ENCODE assay signal across 8 cellular contexts in genomic region chr7:11831727-11832495, GRCh38. TPM values are rescaled to one million over a fixed set of nuclear protein-coding genes. Genes with fewer than 3 reads are reported as not detected.
DNase-seq lines count a peak whose midpoint lies in the region; ATAC-seq and TF ChIP-seq lines count a peak whose summit lies in the region.

Gene THSD7A, minus strand, starts transcription at chr7:11832198. Its CDS starts 252 bp downstream, at chr7:11831946.

- H4K20me1 ChIP-seq in smooth muscle cell (ENCODE audit: low read depth), result no peaks in the 10 kb centered on the region

- WGBS in smooth muscle cell (ENCODE audit: low lambda C conversion rate), result 3% methylated on average over 56 of the region's 62 CpGs

- H2AFZ ChIP-seq in smooth muscle cell (ENCODE audit: low read depth), result peak within 1 kb of the TSS; percentile 95

- TF ChIP-seq CTCF in kidney epithelial cell (IDR thresholded peaks at IDR 0.05; ENCODE audit: insufficient read depth, low read length, poor library complexity, severe bottlenecking), result no peak
- no peak for TF ChIP-seq CTCF in smooth muscle cell (IDR thresholded peaks at IDR 0.05; ENCODE audit: borderline replicate concordance, insufficient read depth, poor library complexity, severe bottlenecking)

- peaks cover 6% of the 10 kb centered on the region; the same call in 1 of the 2 replicates for H3K9me3 ChIP-seq in NT2/D1 (ENCODE audit: insufficient read depth, low read length)
- H3K9me3 ChIP-seq in smooth muscle cell (replicated peaks; ENCODE audit: low read depth), result no peaks in the 10 kb centered on the region

- no peak within 1 kb of the TSS for H3K27ac ChIP-seq in smooth muscle cell (ENCODE audit: low read depth)

- ATAC-seq in HG03520 (IDR thresholded peaks at IDR 0.05; ENCODE audit: unreplicated experiment), result peak; percentile 68

- H3K9ac ChIP-seq in NT2/D1 (ENCODE audit: insufficient read length, low read depth), result peak within 1 kb of the TSS; percentile 71
- H3K9ac ChIP-seq in smooth muscle cell (ENCODE audit: low read depth), result peak within 1 kb of the TSS; percentile 38

- H3F3A ChIP-seq in smooth muscle cell (ENCODE audit: low read depth), result peaks cover 3% of the 10 kb centered on the region

- no peaks in the 10 kb centered on the region for H3K79me2 ChIP-seq in smooth muscle cell (ENCODE audit: low read depth)

- H3K4me2 ChIP-seq in smooth muscle cell, result peak within 1 kb of the TSS; percentile 91

- H3K27me3 ChIP-seq in NT2/D1 (ENCODE audit: insufficient read depth, insufficient read length), result peaks cover 9% of the 10 kb centered on the region
- H3K27me3 ChIP-seq in kidney epithelial cell (ENCODE audit: control insufficient read depth, insufficient read depth, low read length), result no peaks in the 10 kb centered on the region
- no peaks in the 10 kb centered on the region for H3K27me3 ChIP-seq in smooth muscle cell (ENCODE audit: low read depth)

- no peaks in the 10 kb centered on the region for H3K36me3 ChIP-seq in NT2/D1 (ENCODE audit: insufficient read depth, insufficient read length, low read length)
- H3K36me3 ChIP-seq in kidney epithelial cell (ENCODE audit: control insufficient read depth, insufficient read depth, low read length), result no peaks in the 10 kb centered on the region
- H3K36me3 ChIP-seq in smooth muscle cell (ENCODE audit: low read depth), result no peaks in the 10 kb centered on the region

- H3K4me1 ChIP-seq in NT2/D1 (ENCODE audit: insufficient read depth, insufficient read length) (no peaks in the 10 kb centered on the region), smooth muscle cell (ENCODE audit: low read depth) (peaks cover 28% of the 10 kb centered on the region)

- H3K4me3 ChIP-seq in NT2/D1 (ENCODE audit: insufficient read length, low read depth) (peak within 1 kb of the TSS; percentile 57), kidney epithelial cell (ENCODE audit: low read depth, low read length) (peak within 1 kb of the TSS; percentile 56), smooth muscle cell (peak within 1 kb of the TSS; percentile 70)

- peak; percentile 25 for DNase-seq in stimulated activated CD4-positive, alpha-beta T cell treated with anti-CD3 and anti-CD28 coated beads, Interleukin-15, amount 100 ng/mL, for 24 hours
- DNase-seq in stimulated activated CD4-positive, alpha-beta T cell treated with anti-CD3 and anti-CD28 coated beads, Interleukin-1b, Interleukin-23, amount 100 ng/mL, for 48 hours, result no peak
- DNase-seq in NT2/D1 (ENCODE audit: low read depth, low spot score) (peak; percentile 62), cerebellum (ENCODE audit: low spot score) (no peak), kidney epithelial cell (ENCODE audit: low read depth) (no peak), smooth muscle cell (lab: John Stamatoyannopoulos, UW; ENCODE audit: unreplicated experiment) (peak; percentile 15)
- no peak for DNase-seq in NK-92 treated with Interleukin-12 subunit alpha and Interleukin-12 subunit beta, amount 100 ng/mL, for 24 hours (lab: John Stamatoyannopoulos, UW)

RNA-seq across cellular contexts. Expression of gene THSD7A, which starts in this region (rescaled TPM):
- 71.7 TPM for total RNA-seq in cerebellum
- 26.2 and 27.3 TPM in 2 replicates for total RNA-seq in kidney epithelial cell
- 1.7 and 2.7 TPM in 2 replicates for total RNA-seq in smooth muscle cell
- polyA plus RNA-seq in smooth muscle cell, result 1.7 and 3.7 TPM in 2 replicates

Comparison
In these comparisons a context has a peak if more than half of its experiments do, and no peak if none do; other contexts are left out.
1. DNase-seq: peak in stimulated activated CD4-positive, alpha-beta T cell treated with anti-CD3 and anti-CD28 coated beads, Interleukin-15, amount 100 ng/mL, for 24 hours (single experiment), NT2/D1 (single experiment) and smooth muscle cell (single experiment); none in stimulated activated CD4-positive, alpha-beta T cell treated with anti-CD3 and anti-CD28 coated beads, Interleukin-1b, Interleukin-23, amount 100 ng/mL, for 48 hours (single experiment), cerebellum (single experiment), kidney epithelial cell (single experiment) and NK-92 treated with Interleukin-12 subunit alpha and Interleukin-12 subunit beta, amount 100 ng/mL, for 24 hours (single experiment).
2. Peak in every context shown above with its lines, with median percentiles within 50 percentile points of each other: H3K4me3 ChIP-seq.